In genomic region chr11:22742149-22742548, GRCh38 we compare ENCODE assay signal across 1 cellular context.
TF ChIP-seq lines count a peak whose summit lies in the region.

No MANE protein-coding gene starts in this region.

TF ChIP-seq in K562, 482 proteins besides CTCF, POLR2A, EP300 and RAD21 (continued from another document):
- no peak for TF ChIP-seq TCF15 (CRISPR knock-in tag; IDR thresholded peaks at IDR 0.05)
- no peak for TF ChIP-seq RFX5 (IDR thresholded peaks at IDR 0.05; ENCODE audit: low read depth, low read length)
- TF ChIP-seq ZNF224 (CRISPR knock-in tag; IDR thresholded peaks at IDR 0.05): no peak
- TF ChIP-seq SMAD3 (CRISPR knock-in tag; conservative IDR thresholded peaks at IDR 0.05): no peak
- no peak for TF ChIP-seq SMAD4 (CRISPR knock-in tag; conservative IDR thresholded peaks at IDR 0.05)
- TF ChIP-seq DIDO1 (tag; IDR thresholded peaks at IDR 0.05; ENCODE audit: low read depth): no peak
- TF ChIP-seq PURB (CRISPR knock-in tag; IDR thresholded peaks at IDR 0.05; ENCODE audit: low read depth): no peak
